ENCODE assay signal across 7 cellular contexts in genomic region chr7:39833180-39833788, GRCh38.
DNase-seq lines count a peak whose midpoint lies in the region; ATAC-seq, FAIRE-seq and TF ChIP-seq lines count a peak whose summit lies in the region.
"Not testable (repeated sequence)": the region's sequence is repeated elsewhere in the genome, so short reads cannot be mapped to it uniquely, and the experiment has no call there.

No MANE protein-coding gene starts in this region.

- H2AK5ac ChIP-seq in H1 (ENCODE audit: low read depth, low read length): not testable (repeated sequence)

- not testable (repeated sequence) for H3K23ac ChIP-seq in H1 (ENCODE audit: insufficient read length)

- TF ChIP-seq CTCF in H1 (IDR thresholded peaks at IDR 0.05; ENCODE audit: control extremely low read depth in 1 of 3, insufficient read depth in 1 of 3, low read depth in 1 of 3, low read length in 3 of 3): peak in 1 of 3 experiments; percentile 5; a peak in 1 of 4 replicates
- TF ChIP-seq CTCF in kidney (IDR thresholded peaks at IDR 0.05; ENCODE audit: borderline replicate concordance, extremely low read depth, insufficient read depth): not testable (repeated sequence)

- peak; percentile 17 for FAIRE-seq in GM12892 (lab: Jason Lieb, UNC)
- FAIRE-seq in H1 (lab: Jason Lieb, UNC); kidney (lab: Jason Lieb, UNC): not testable (repeated sequence)

- peak in 1 of 2 experiments; percentile 46; a peak in 1 of 3 replicates for TF ChIP-seq EP300 in H1 (IDR thresholded peaks at IDR 0.05; ENCODE audit: borderline replicate concordance in 1 of 2, low read depth in 2 of 2, low read length in 2 of 2)

- H3K23me2 ChIP-seq in H1 (ENCODE audit: low read depth, low read length): not testable (repeated sequence)

- H2AFZ ChIP-seq in H1 (ENCODE audit: low read length): peak overlapping the region; percentile 90

- DNase-seq in GM12892 (ENCODE audit: insufficient read length): peak; percentile 20
- peak; percentile 49 to 56 for DNase-seq in Kasumi-1 (lab: John Stamatoyannopoulos, UW)
- peak; percentile 63 for DNase-seq in RPMI7951 (ENCODE audit: low read depth)
- peak; percentile 48 for DNase-seq in activated T-cell treated with anti-CD3 and anti-CD28 coated beads, Interleukin-2, amount 50 U/mL, for 1 hour
- DNase-seq in H1 (ENCODE audit: low read depth in 1 of 2, low spot score in 2 of 2): peak in 1 of 2 experiments; percentile 77
- DNase-seq in kidney: peak; percentile 71
- peak; percentile 59 for DNase-seq in sciatic nerve (ENCODE audit: low spot score)

- peak overlapping the region; percentile 67 to 76 for H3K4me2 ChIP-seq in H1 (ENCODE audit: insufficient read depth in 1 of 2, low read depth in 2 of 2, low read length in 2 of 2)

- not testable (repeated sequence) for H3K4me1 ChIP-seq in H1 (replicated peaks in 1 of 4; ENCODE audit: control insufficient read depth in 3 of 4, insufficient read depth in 4 of 4, low read length in 3 of 4); kidney (ENCODE audit: control insufficient read depth in 1 of 2, insufficient read depth in 1 of 2, low read depth in 1 of 2, low read length in 2 of 2)

- not testable (repeated sequence) for H4K20me1 ChIP-seq in H1 (replicated peaks in 1 of 2; ENCODE audit: control insufficient read depth in 1 of 2, insufficient read depth in 2 of 2, low read length in 2 of 2)

- not testable (repeated sequence) for H2BK5ac ChIP-seq in H1 (ENCODE audit: low read depth, low read length)

- WGBS in H1 (ENCODE audit: extremely low coverage in 1 of 2, insufficient coverage in 1 of 2, insufficient read length in 1 of 2, insufficient replicate concordance in 2 of 2, low coverage in 1 of 2, low lambda C conversion rate in 2 of 2, missing lambda C conversion rate in 1 of 2), 2 experiments: 1% methylated on average over 64 of the region's 71 CpGs; no CpG with 5 or more reads in 1 of the 2 experiments

- H3K56ac ChIP-seq in H1 (replicated peaks; ENCODE audit: insufficient read length, low read depth, low read length): not testable (repeated sequence)

- H3K79me2 ChIP-seq in H1 (ENCODE audit: control insufficient read depth in 1 of 2, insufficient read depth in 2 of 2, low read length in 2 of 2): not testable (repeated sequence)

- CTCF ChIA-PET in H1 (lab: Charles Lee; ENCODE audit: partially characterized antibody): interaction anchor here (0.8 kb wide), 1 partner anchor 63 kb away, joined by 3 read pairs; no protein-coding TSS in a partner anchor

- not testable (repeated sequence) for H3K36me3 ChIP-seq in H1 (ENCODE audit: control insufficient read depth in 2 of 4, insufficient read depth in 4 of 4, low read length in 3 of 4); kidney (ENCODE audit: control insufficient read depth in 1 of 2, insufficient read depth in 2 of 2, low read length in 2 of 2)

- not testable (repeated sequence) for H3K14ac ChIP-seq in H1 (ENCODE audit: insufficient read length)

- intact Hi-C loops in kidney (cut with DNase I); sciatic nerve (cut with DNase I): not testable (repeated sequence)

- not testable (repeated sequence) for H4K91ac ChIP-seq in H1 (replicated peaks; ENCODE audit: insufficient read length, low read length)

- TF ChIP-seq RAD21 in H1 (IDR thresholded peaks at IDR 0.05 in 1 of 2, conservative IDR thresholded peaks at IDR 0.05 in 1 of 2; ENCODE audit: low read depth in 2 of 2, low read length in 2 of 2): peak in 1 of 2 experiments; percentile 20; a peak in 1 of 4 replicates

- POLR2A ChIA-PET in H1 (lab: Charles Lee; ENCODE audit: partially characterized antibody): interaction anchor here (0.6 kb wide), 1 partner anchor 322 kb away, joined by 3 read pairs; no protein-coding TSS in a partner anchor

- H3K18ac ChIP-seq in H1 (ENCODE audit: extremely low read depth, low read length): not testable (repeated sequence)

- H3K79me1 ChIP-seq in H1 (ENCODE audit: low read depth, low read length): not testable (repeated sequence)

- not testable (repeated sequence) for TF ChIP-seq POLR2A in GM12892 (IDR thresholded peaks at IDR 0.05; ENCODE audit: low read depth, low read length); H1 (IDR thresholded peaks at IDR 0.05; ENCODE audit: control extremely low read depth in 1 of 2, low read depth in 2 of 2, low read length in 2 of 2)

- not testable (repeated sequence) for H3K9me3 ChIP-seq in H1 (ENCODE audit: insufficient read depth in 2 of 2, low read depth in 1 of 2, low read length in 1 of 2); kidney (ENCODE audit: control insufficient read depth in 1 of 2, low read length in 2 of 2)

- H3K27me3 ChIP-seq in H1 (replicated peaks in 1 of 4; ENCODE audit: control insufficient read depth in 3 of 4, extremely low read depth in 1 of 4, insufficient read depth in 3 of 4, low read length in 3 of 4): peaks cover 5 to 36% (median 14%) of the 10 kb centered on the region in 4 experiments

- H2BK15ac ChIP-seq in H1 (ENCODE audit: low read length): not testable (repeated sequence)

- H3K4me3 ChIP-seq in H1 (ENCODE audit: extremely low read depth in 1 of 4, insufficient read depth in 2 of 4, low read depth in 3 of 4, low read length in 4 of 4) (peak overlapping the region; percentile 63 to 73 (median 68)), kidney (ENCODE audit: low read length in 2 of 2) (peak overlapping the region; percentile 48)

- H2BK12ac ChIP-seq in H1 (ENCODE audit: low read depth, low read length): not testable (repeated sequence)

- not testable (repeated sequence) for H4K8ac ChIP-seq in H1 (ENCODE audit: extremely low read depth, insufficient read depth, low read length)

- H2BK20ac ChIP-seq in H1 (ENCODE audit: low read length): not testable (repeated sequence)

- not testable (repeated sequence) for H4K5ac ChIP-seq in H1 (ENCODE audit: insufficient read length, low read depth, low read length)

- H3K27ac ChIP-seq in H1 (ENCODE audit: low read depth, low read length); kidney (ENCODE audit: low read depth in 2 of 2, low read length in 2 of 2): not testable (repeated sequence)

- H3K9ac ChIP-seq in H1 (replicated peaks in 1 of 4; ENCODE audit: extremely low read depth in 1 of 4, low read depth in 3 of 4, low read length in 3 of 4): peak overlapping the region in 1 of 4 experiments; percentile 42; a peak in 1 of 7 replicates
- H3K9ac ChIP-seq in kidney (ENCODE audit: low read length in 2 of 2): not testable (repeated sequence)

- not testable (repeated sequence) for H2BK120ac ChIP-seq in H1 (replicated peaks; ENCODE audit: low read depth, low read length)

- H3K4ac ChIP-seq in H1 (replicated peaks; ENCODE audit: insufficient read length, low read depth, low read length): not testable (repeated sequence)

- ATAC-seq in sciatic nerve: peak; percentile 64

TF ChIP-seq in H1, 55 proteins besides CTCF, POLR2A, EP300 and RAD21:
- TF ChIP-seq E2F6 (IDR thresholded peaks at IDR 0.05) (peak; percentile 29; the same call in 1 of the 2 replicates), YY1 (IDR thresholded peaks at IDR 0.05; ENCODE audit: low read depth, low read length) (peak; percentile 56; the same call in 1 of the 2 replicates), EGR1 (IDR thresholded peaks at IDR 0.05; ENCODE audit: borderline replicate concordance, low read depth, low read length) (peak; percentile 52), HDAC2 (IDR thresholded peaks at IDR 0.05; ENCODE audit: borderline replicate concordance in 1 of 2, low read depth in 2 of 2, low read length in 2 of 2) (0 out of 4 replicates have a peak, but pooled peaks of 1 of the 2 experiments have one; percentile 15), MAX (IDR thresholded peaks at IDR 0.05) (peak; percentile 52), CTBP2 (IDR thresholded peaks at IDR 0.05; ENCODE audit: borderline replicate concordance, insufficient read depth, insufficient read length, low read length) (peak; percentile 45), RBBP5 (IDR thresholded peaks at IDR 0.05; ENCODE audit: borderline replicate concordance, low read depth, low read length) (peak; percentile 94; the same call in 1 of the 2 replicates), ASH2L (IDR thresholded peaks at IDR 0.05; ENCODE audit: low read length) (peak; percentile 90), SIN3A (conservative IDR thresholded peaks at IDR 0.05 in 1 of 2, IDR thresholded peaks at IDR 0.05 in 1 of 2; ENCODE audit: low read depth in 1 of 2, low read length in 2 of 2) (peak; percentile 86 to 89)
